Comparison of ENCODE assay signal across 9 cellular contexts in genomic region chr14:95597784-95598204, GRCh38.
A peak's percentile ranks its signal among the peaks of the same experiment; 100 is the strongest.
DNase-seq lines count a peak whose midpoint lies in the region; ATAC-seq, FAIRE-seq and TF ChIP-seq lines count a peak whose summit lies in the region.
"Had no signal": no experiment of that assay in that cellular context is flagged by ENCODE, and none has a peak within 500 bp of the region (broad histone marks: within the 10 kb centered on the region; RNA-seq: fewer than 3 reads in every experiment).

No MANE protein-coding gene starts in this region.

- H3K27ac ChIP-seq in RWPE2 (ENCODE audit: poor library complexity, severe bottlenecking) (no peak overlapping the region), kidney (ENCODE audit: low read depth in 2 of 2, low read length in 2 of 2) (no peak overlapping the region), testis (no peak overlapping the region), esophagus squamous epithelium (no peak overlapping the region)

- DNase-seq in EH (ENCODE audit: low read depth), result peak; percentile 18
- no peak for DNase-seq in RWPE2 (ENCODE audit: low spot score)
- peak; percentile 73 for DNase-seq in kidney
- no peak for DNase-seq in testis
- no peak for DNase-seq in esophagus squamous epithelium (lab: John Stamatoyannopoulos, UW)
- no peak for DNase-seq in CD1c-positive myeloid dendritic cell (ENCODE audit: extremely low spot score)

- TF ChIP-seq POLR2A in testis (IDR thresholded peaks at IDR 0.05) (no peak), esophagus squamous epithelium (IDR thresholded peaks at IDR 0.05) (no peak)

- H3K4me3 ChIP-seq in RWPE2 (ENCODE audit: severe bottlenecking) (no peak overlapping the region), kidney (ENCODE audit: low read length in 2 of 2) (no peak overlapping the region), testis (no peak overlapping the region), esophagus squamous epithelium (no peak overlapping the region)
- H3K4me3 ChIP-seq: adrenal gland had no signal

- intact Hi-C loops in kidney (cut with DNase I), result no loop called here
- intact Hi-C loops in testis (cut with DNase I; ENCODE audit: low total_unique reads), result no loop called here
- intact Hi-C loops in esophagus squamous epithelium (cut with DNase I), result no loop called here

- no peaks in the 10 kb centered on the region for H3K9me3 ChIP-seq in RWPE2 (ENCODE audit: severe bottlenecking)
- H3K9me3 ChIP-seq in kidney (ENCODE audit: control insufficient read depth in 1 of 2, low read length in 2 of 2), result no peaks in the 10 kb centered on the region
- no peaks in the 10 kb centered on the region for H3K9me3 ChIP-seq in testis
- no peaks in the 10 kb centered on the region for H3K9me3 ChIP-seq in esophagus squamous epithelium
- H3K9me3 ChIP-seq: adrenal gland had no signal

- WGBS in testis, 2 donors, result 0 to 3% methylated on average over 8 to 19 of the region's 19 CpGs
- WGBS in esophagus squamous epithelium, 2 donors, result 6 to 11% methylated on average over 6 to 16 of the region's 19 CpGs

- FAIRE-seq in kidney (lab: Jason Lieb, UNC), result no peak

- H3K36me3 ChIP-seq in RWPE2 (ENCODE audit: low read depth) (no peaks in the 10 kb centered on the region), kidney (ENCODE audit: control insufficient read depth in 1 of 2, insufficient read depth in 2 of 2, low read length in 2 of 2) (no peaks in the 10 kb centered on the region), testis (ENCODE audit: low read depth, missing control alignments) (no peaks in the 10 kb centered on the region), esophagus squamous epithelium (no peaks in the 10 kb centered on the region)
- H3K36me3 ChIP-seq: adrenal gland had no signal

- H3K9ac ChIP-seq in kidney (ENCODE audit: low read length in 2 of 2), result no peak overlapping the region

- no peak for TF ChIP-seq CTCF in RWPE2 (IDR thresholded peaks at IDR 0.05; ENCODE audit: poor library complexity, severe bottlenecking)
- no peak for TF ChIP-seq CTCF in kidney (IDR thresholded peaks at IDR 0.05; ENCODE audit: borderline replicate concordance, extremely low read depth, insufficient read depth)
- no peak for TF ChIP-seq CTCF in testis (IDR thresholded peaks at IDR 0.05)
- no peak for TF ChIP-seq CTCF in esophagus squamous epithelium (IDR thresholded peaks at IDR 0.05)

- ATAC-seq in HG03045 (IDR thresholded peaks at IDR 0.05; ENCODE audit: unreplicated experiment), result peak; percentile 60
- peak; percentile 46; the same call in 1 of the 3 replicates for ATAC-seq in RWPE2 (ENCODE audit: low read depth)
- no peak for ATAC-seq in GM18870 (IDR thresholded peaks at IDR 0.05; ENCODE audit: unreplicated experiment)

- H3K27me3 ChIP-seq in RWPE2 (ENCODE audit: insufficient read depth, poor library complexity, severe bottlenecking) (peaks cover 45% of the 10 kb centered on the region), testis (no peaks in the 10 kb centered on the region), esophagus squamous epithelium (peaks cover 0 to 68% (median 3%) of the 10 kb centered on the region in 4 donors)

- no peaks in the 10 kb centered on the region for H3K4me1 ChIP-seq in RWPE2 (ENCODE audit: insufficient read depth, poor library complexity, severe bottlenecking)
- H3K4me1 ChIP-seq in kidney (ENCODE audit: control insufficient read depth in 1 of 2, insufficient read depth in 1 of 2, low read depth in 1 of 2, low read length in 2 of 2), result peaks cover 4% of the 10 kb centered on the region in 2 donors
- no peaks in the 10 kb centered on the region for H3K4me1 ChIP-seq in testis
- peaks cover 0 to 4% (median 0%) of the 10 kb centered on the region in 3 donors for H3K4me1 ChIP-seq in esophagus squamous epithelium
- H3K4me1 ChIP-seq: adrenal gland had no signal

Comparison
In these comparisons a context has a peak if more than half of its experiments do, and no peak if none do; other contexts are left out.
1. DNase-seq: peak in EH (single experiment) and kidney (single experiment); none in RWPE2 (single experiment), testis (single experiment), esophagus squamous epithelium (single experiment) and CD1c-positive myeloid dendritic cell (single experiment).